10 cellular contexts compared by ENCODE assay signal in the genomic region with DNA sequence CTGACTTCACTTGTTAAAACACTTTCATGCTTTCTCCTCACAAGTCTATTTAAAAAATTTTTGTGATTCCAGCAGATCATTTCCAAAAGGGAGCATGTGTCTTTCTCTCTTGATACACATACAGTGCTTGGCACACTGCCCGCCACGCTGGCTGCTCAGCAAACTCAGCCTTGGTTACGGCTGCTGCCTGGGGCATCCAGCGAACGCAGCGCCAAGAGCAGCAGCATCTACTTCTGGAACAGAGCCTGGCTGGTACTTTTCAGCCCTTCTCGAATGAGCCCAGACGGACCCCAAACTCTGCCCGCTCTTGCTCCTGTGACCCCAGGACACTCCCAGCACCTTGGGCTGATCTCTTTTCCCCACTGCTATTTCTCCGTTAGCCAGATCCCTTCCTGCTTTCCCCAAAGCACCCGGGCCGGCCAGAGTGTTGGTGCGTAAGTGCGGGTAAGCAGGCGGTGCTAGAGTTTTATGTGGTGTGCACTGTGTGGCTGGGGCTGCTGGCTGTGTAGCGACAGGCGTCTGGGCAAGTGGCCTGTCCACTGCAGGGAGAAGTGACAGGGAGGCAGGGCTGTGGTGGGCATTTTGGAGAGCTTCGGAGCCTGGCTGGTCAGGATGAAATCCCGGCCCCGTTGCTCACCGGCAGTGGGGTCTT.
DNase-seq lines count a peak whose midpoint lies in the region; ATAC-seq, FAIRE-seq and TF ChIP-seq lines count a peak whose summit lies in the region.
"Had no signal": no experiment of that assay in that cellular context is flagged by ENCODE, and none has a peak within 500 bp of the region (broad histone marks: within the 10 kb centered on the region; RNA-seq: fewer than 3 reads in every experiment).

No MANE protein-coding gene starts in this region.

- 79 to 87% methylated on average over 15 to 21 of the region's 21 CpGs for WGBS in body of pancreas, 2 donors

- no peaks in the 10 kb centered on the region for H3K9me3 ChIP-seq in body of pancreas

- intact Hi-C loops in body of pancreas (cut with DNase I) = no loop called here

- TF ChIP-seq POLR2A in body of pancreas (IDR thresholded peaks at IDR 0.05) = no peak
- no peak for TF ChIP-seq POLR2A in H54 (IDR thresholded peaks at IDR 0.05; ENCODE audit: low read depth, low read length)

- H3K27me3 Mint-ChIP-seq in type B pancreatic cell = no peaks in the 10 kb centered on the region

- peaks cover 21% of the 10 kb centered on the region for H3K36me3 Mint-ChIP-seq in type B pancreatic cell

- no peaks in the 10 kb centered on the region for H3K27me3 ChIP-seq in body of pancreas

- H3K4me1 Mint-ChIP-seq in type B pancreatic cell (ENCODE audit: unreplicated experiment) = no peaks in the 10 kb centered on the region

- H3K27ac ChIP-seq in body of pancreas = no peak overlapping the region

- peak overlapping the region; percentile 0 for H3K27ac Mint-ChIP-seq in type B pancreatic cell
- H3K27ac Mint-ChIP-seq: activated CD8-positive, alpha-beta T cell treated with anti-CD3 and anti-CD28 coated beads, Interleukin-2, amount 10 ng/mL, durations not matched to agents 7 days and 5 days had no signal

- H3K36me3 ChIP-seq in body of pancreas (replicated peaks in 1 of 2; ENCODE audit: insufficient read depth in 1 of 2, low read depth in 2 of 2) = no peaks in the 10 kb centered on the region

- no peak overlapping the region for H3K4me3 Mint-ChIP-seq in type B pancreatic cell
- H3K4me3 Mint-ChIP-seq: activated CD8-positive, alpha-beta T cell treated with anti-CD3 and anti-CD28 coated beads, Interleukin-2, amount 10 ng/mL, durations not matched to agents 7 days and 5 days had no signal

- TF ChIP-seq CTCF in body of pancreas (IDR thresholded peaks at IDR 0.05) = no peak
- no peak for TF ChIP-seq CTCF in type B pancreatic cell (conservative IDR thresholded peaks at IDR 0.05)

- DNase-seq in NCI-H2107 (lab: John Stamatoyannopoulos, UW) (peak; percentile 36), NCI-H2107 treated with DMSO at 0.1 percent for 48 hours (lab: John Stamatoyannopoulos, UW; ENCODE audit: unreplicated experiment) (no peak), body of pancreas (peak; percentile 37 to 74 (median 54)), left lobe of liver (ENCODE audit: low spot score) (peak; percentile 60), type B pancreatic cell (ENCODE audit: extremely low spot score, unreplicated experiment) (no peak), H54 (ENCODE audit: insufficient read length, low spot score) (no peak)
- DNase-seq: activated CD8-positive, alpha-beta T cell treated with anti-CD3 and anti-CD28 coated beads, Interleukin-2, amount 10 ng/mL, durations not matched to agents 7 days and 5 days; NCI-H226 had no signal

- no peak overlapping the region for H3K4me3 ChIP-seq in body of pancreas

- no peak for FAIRE-seq in H54 (lab: Jason Lieb, UNC)

- no peaks in the 10 kb centered on the region for H3K9me3 Mint-ChIP-seq in type B pancreatic cell

- peaks cover 17% of the 10 kb centered on the region for H3K4me1 ChIP-seq in body of pancreas

- ATAC-seq in body of pancreas (no peak), left lobe of liver (no peak), GM18861 (IDR thresholded peaks at IDR 0.05; ENCODE audit: unreplicated experiment) (no peak), GM19395 (IDR thresholded peaks at IDR 0.05; ENCODE audit: unreplicated experiment) (no peak)
- ATAC-seq: activated CD8-positive, alpha-beta T cell treated with anti-CD3 and anti-CD28 coated beads, Interleukin-2, amount 10 ng/mL, durations not matched to agents 7 days and 5 days had no signal

Comparison
In these comparisons a context has a peak if more than half of its experiments do, and no peak if none do; other contexts are left out.
1. DNase-seq: peak in NCI-H2107 (single experiment), body of pancreas (4 of 4) and left lobe of liver (single experiment); none in NCI-H2107 treated with DMSO at 0.1 percent for 48 hours (single experiment), type B pancreatic cell (single experiment) and H54 (single experiment).